In the genomic region with DNA sequence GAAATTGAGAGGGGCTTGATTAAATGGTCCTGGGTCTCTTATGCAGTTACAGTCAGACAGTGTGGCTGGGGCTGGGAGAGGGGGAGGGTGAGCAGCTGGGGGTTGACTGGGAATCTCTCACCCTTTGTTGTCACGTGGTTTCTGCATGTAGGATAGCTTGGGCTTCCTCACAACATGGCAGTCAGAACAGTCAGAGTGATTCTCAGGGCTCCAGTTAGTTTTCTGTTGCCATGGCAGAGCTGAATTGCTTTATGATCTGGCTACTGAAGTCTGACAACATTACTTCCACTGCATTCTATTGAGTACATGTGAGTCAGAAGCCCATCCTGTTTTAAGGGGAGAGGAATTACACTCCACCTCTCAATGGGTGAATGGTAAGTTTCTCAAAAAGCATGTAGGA, we compare ENCODE assay signal across 24 cellular contexts.
DNase-seq lines count a peak whose midpoint lies in the region; ATAC-seq, FAIRE-seq and TF ChIP-seq lines count a peak whose summit lies in the region.
"Had no signal": no experiment of that assay in that cellular context is flagged by ENCODE, and none has a peak within 500 bp of the region (broad histone marks: within the 10 kb centered on the region; RNA-seq: fewer than 3 reads in every experiment).

No MANE protein-coding gene starts in this region.

- H3K27ac ChIP-seq in HCT116 (ENCODE audit: low read depth, low read length): no peak overlapping the region
- H3K27ac ChIP-seq in Peyer's patch: no peak overlapping the region
- H3K27ac ChIP-seq: C4-2B, GM23248, SJSA1 had no signal

- ATAC-seq in HCT116 (no peak), HG03521 (IDR thresholded peaks at IDR 0.05; ENCODE audit: unreplicated experiment) (no peak)
- ATAC-seq: Right ventricle myocardium inferior had no signal

- no peaks in the 10 kb centered on the region for H3K36me3 ChIP-seq in HCT116 (ENCODE audit: control insufficient read depth in 1 of 2, insufficient read depth in 2 of 2, low read length in 2 of 2)
- H3K36me3 ChIP-seq in bronchial epithelial cell (ENCODE audit: control insufficient read depth, insufficient read depth, low read length): no peaks in the 10 kb centered on the region
- no peaks in the 10 kb centered on the region for H3K36me3 ChIP-seq in mucosa of stomach (ENCODE audit: control insufficient read depth, insufficient read depth, low read length)
- H3K36me3 ChIP-seq in Peyer's patch: no peaks in the 10 kb centered on the region
- H3K36me3 ChIP-seq: SJSA1 had no signal

- POLR2A ChIA-PET in HCT116 (lab: Charles Lee): no interaction called here

- H3K9me3 Mint-ChIP-seq in T-helper 2 cell treated with Interferon-gamma antibody and Interleukin-4, amounts not matched to agents 5 μg/mL and 100 μg/mL, for 36 hours: no peaks in the 10 kb centered on the region

- H3K4me3 ChIP-seq in HCT116 (replicated peaks in 1 of 2; ENCODE audit: low read depth in 1 of 2, low read length in 2 of 2) (no peak overlapping the region), bronchial epithelial cell (ENCODE audit: low read depth, low read length) (no peak overlapping the region), mucosa of stomach (ENCODE audit: low read length) (peak overlapping the region; percentile 2), Peyer's patch (no peak overlapping the region)
- H3K4me3 ChIP-seq: GM23248, SJSA1 had no signal

- TF ChIP-seq RAD21 in HCT116 (IDR thresholded peaks at IDR 0.05; ENCODE audit: low read depth): no peak

- TF ChIP-seq POLR2A in HCT116 (IDR thresholded peaks at IDR 0.05; ENCODE audit: borderline replicate concordance, extremely low read depth, insufficient read depth, insufficient read length) (no peak), Peyer's patch (IDR thresholded peaks at IDR 0.05) (no peak)

- H2AFZ ChIP-seq in HCT116 (ENCODE audit: low read depth, low read length, poor library complexity, severe bottlenecking): no peak overlapping the region
- H2AFZ ChIP-seq: GM23248 had no signal

- H4K20me1 ChIP-seq in HCT116 (ENCODE audit: insufficient read depth): no peaks in the 10 kb centered on the region

- H3K27ac Mint-ChIP-seq in T-helper 2 cell treated with Interferon-gamma antibody and Interleukin-4, amounts not matched to agents 5 μg/mL and 100 μg/mL, for 36 hours: no peak overlapping the region
- H3K27ac Mint-ChIP-seq: CD8-positive, alpha-beta memory T cell had no signal

- H3K4me1 ChIP-seq in HCT116 (ENCODE audit: control insufficient read depth in 1 of 2, insufficient read depth in 2 of 2, low read length in 2 of 2) (peaks cover 0 to 4% of the 10 kb centered on the region in 2 experiments; a peak in 2 of 4 replicates), mucosa of stomach (ENCODE audit: control insufficient read depth, insufficient read depth, low read length) (peaks cover 7% of the 10 kb centered on the region), Peyer's patch (peaks cover 0 to 6% (median 0%) of the 10 kb centered on the region in 4 donors)
- H3K4me1 ChIP-seq: SJSA1 had no signal

- no peak overlapping the region for H3K4me3 Mint-ChIP-seq in T-helper 2 cell treated with Interferon-gamma antibody and Interleukin-4, amounts not matched to agents 5 μg/mL and 100 μg/mL, for 36 hours
- H3K4me3 Mint-ChIP-seq: CD8-positive, alpha-beta memory T cell had no signal

- H3K9me3 ChIP-seq in HCT116 (ENCODE audit: control insufficient read depth in 1 of 2, insufficient read depth in 1 of 2, low read depth in 1 of 2, low read length in 2 of 2) (peaks cover 0 to 10% of the 10 kb centered on the region in 2 experiments; a peak in 1 of 4 replicates), mucosa of stomach (ENCODE audit: control insufficient read depth, low read length) (peaks cover 7% of the 10 kb centered on the region), Peyer's patch (peaks cover 0 to 7% (median 2%) of the 10 kb centered on the region in 4 donors)
- H3K9me3 ChIP-seq: SJSA1 had no signal

- intact Hi-C loops in HCT116 (cut with micrococcal nuclease): no loop called here

- peaks cover 28% of the 10 kb centered on the region for H3K27me3 Mint-ChIP-seq in T-helper 2 cell treated with Interferon-gamma antibody and Interleukin-4, amounts not matched to agents 5 μg/mL and 100 μg/mL, for 36 hours (ENCODE audit: low read depth)

- no peaks in the 10 kb centered on the region for H3K36me3 Mint-ChIP-seq in T-helper 2 cell treated with Interferon-gamma antibody and Interleukin-4, amounts not matched to agents 5 μg/mL and 100 μg/mL, for 36 hours (ENCODE audit: low read depth)

- CTCF ChIA-PET in HCT116 (lab: Charles Lee): no interaction called here

- no peaks in the 10 kb centered on the region for H3K4me1 Mint-ChIP-seq in T-helper 2 cell treated with Interferon-gamma antibody and Interleukin-4, amounts not matched to agents 5 μg/mL and 100 μg/mL, for 36 hours (ENCODE audit: low read depth)

- no peaks in the 10 kb centered on the region for H3K79me2 ChIP-seq in HCT116 (ENCODE audit: insufficient read depth, low read length)

- TF ChIP-seq CTCF in HCT116 (IDR thresholded peaks at IDR 0.05 in 2 of 3, conservative IDR thresholded peaks at IDR 0.05 in 1 of 3; ENCODE audit: borderline replicate concordance in 1 of 3, insufficient read depth in 1 of 3, low read depth in 2 of 3, low read length in 2 of 3) (no peak), bronchial epithelial cell (IDR thresholded peaks at IDR 0.05; ENCODE audit: insufficient read depth, low read length, severe bottlenecking) (no peak), Peyer's patch (IDR thresholded peaks at IDR 0.05) (no peak)

- RAD21 ChIA-PET in HCT116 (lab: Charles Lee; ENCODE audit: low non-redundant PET in 1 of 2, low total read pairs in 2 of 2, uncharacterized antibody in 2 of 2, unreplicated experiment in 2 of 2): no interaction called here

- H3K4me2 ChIP-seq in HCT116 (ENCODE audit: low read length): no peak overlapping the region

- DNase-seq in NCI-H748 (lab: John Stamatoyannopoulos, UW; ENCODE audit: unreplicated experiment) (peak; percentile 29), NCI-H748 treated with DMSO at 0.1 percent for 48 hours (lab: John Stamatoyannopoulos, UW) (no peak), HCT116 (ENCODE audit: low read depth, low spot score) (no peak), bronchial epithelial cell (ENCODE audit: low read depth) (peak; percentile 56), Peyer's patch (no peak)
- DNase-seq in T-helper 2 cell treated with Interferon-gamma antibody and Interleukin-4, amounts not matched to agents 5 μg/mL and 100 μg/mL, for 36 hours (ENCODE audit: low spot score): no peak
- DNase-seq: CD8-positive, alpha-beta memory T cell; DND-41; GM23248; HCEC 1CT; Kasumi-1; MM.1S; NCI-H1048; NCI-H1417 treated with DMSO at 0.1 percent for 48 hours; NCI-H187; NCI-H69 had no signal

- H3K9ac ChIP-seq in HCT116 (ENCODE audit: low read length): no peak overlapping the region
- H3K9ac ChIP-seq in mucosa of stomach (ENCODE audit: low read length): no peak overlapping the region
- H3K9ac ChIP-seq: GM23248 had no signal

- no peaks in the 10 kb centered on the region; the same call in 1 of the 2 replicates for H3K27me3 ChIP-seq in HCT116 (ENCODE audit: insufficient read depth, low read length)
- no peaks in the 10 kb centered on the region for H3K27me3 ChIP-seq in bronchial epithelial cell (ENCODE audit: control insufficient read depth, insufficient read depth, low read length)
- no peaks in the 10 kb centered on the region for H3K27me3 ChIP-seq in mucosa of stomach (ENCODE audit: control insufficient read depth, insufficient read depth, low read length)
- H3K27me3 ChIP-seq in Peyer's patch: peaks cover 0 to 7% of the 10 kb centered on the region in 2 donors
- H3K27me3 ChIP-seq: SJSA1 had no signal

- no peaks in the 10 kb centered on the region for H3K9me2 ChIP-seq in HCT116 (ENCODE audit: insufficient read depth)

- no TSS peak for BruUV-seq in HCT116 (replicated peaks; lab: Mats Ljungman, UMichigan)

- FAIRE-seq in bronchial epithelial cell (lab: Jason Lieb, UNC): no peak
- FAIRE-seq: A204.1, D721Med, GM12891 had no signal

TF ChIP-seq in HCT116, 20 proteins besides CTCF, POLR2A, EP300 and RAD21:
- TF ChIP-seq SIN3A (IDR thresholded peaks at IDR 0.05; ENCODE audit: low read depth): no peak
- peak; percentile 50 for TF ChIP-seq YY1 (IDR thresholded peaks at IDR 0.05; ENCODE audit: extremely low read depth, insufficient replicate concordance, low read depth, low read length)

Comparison
In these comparisons a context has a peak if more than half of its experiments do, and no peak if none do; other contexts are left out.
1. DNase-seq: peak in NCI-H748 (single experiment) and bronchial epithelial cell (single experiment); none in NCI-H748 treated with DMSO at 0.1 percent for 48 hours (single experiment), HCT116 (single experiment), Peyer's patch (0 of 3) and T-helper 2 cell treated with Interferon-gamma antibody and Interleukin-4, amounts not matched to agents 5 μg/mL and 100 μg/mL, for 36 hours (single experiment).